In genomic region chr4:107900067-107900466, GRCh38 we compare ENCODE assay signal across 15 cellular contexts.
"Had no signal": no experiment of that assay in that cellular context is flagged by ENCODE, and none has a peak within 500 bp of the region (broad histone marks: within the 10 kb centered on the region; RNA-seq: fewer than 3 reads in every experiment).

No MANE protein-coding gene starts in this region.

- H3K4me3 ChIP-seq: adrenal gland, left ventricle myocardium inferior, testis had no signal

- H3K9me3 ChIP-seq: adrenal gland, left ventricle myocardium inferior, testis had no signal

- ATAC-seq: activated CD4-positive, alpha-beta T cell treated with anti-CD3 and anti-CD28 coated beads for 36 hours; activated T-cell treated with anti-CD3 and anti-CD28 coated beads, Interleukin-2, amount 50 U/mL, for 4 hours; right cardiac atrium; T-helper 17 cell had no signal

- H3K27ac ChIP-seq: adrenal gland, testis, WERI-Rb-1 had no signal

- H3K36me3 ChIP-seq: adrenal gland, left ventricle myocardium inferior, WERI-Rb-1 had no signal

- H3K4me1 ChIP-seq: adrenal gland, testis had no signal

- DNase-seq: activated CD4-positive, alpha-beta memory T cell treated with anti-CD3 and anti-CD28 coated beads for 36 hours; activated CD4-positive, alpha-beta T cell treated with anti-CD3 and anti-CD28 coated beads for 36 hours; activated effector memory CD4-positive, alpha-beta T cell treated with anti-CD3 and anti-CD28 coated beads, Interleukin-2, amount 50 U/mL, for 16 hours; activated T-cell treated with anti-CD3 and anti-CD28 coated beads, Interleukin-2, amount 50 U/mL, for 4 hours; adrenal gland; foreskin fibroblast; islet precursor cell; left ventricle myocardium inferior; right cardiac atrium; T-helper 17 cell; testis; WERI-Rb-1 had no signal

- FAIRE-seq: colon, small intestine, urothelium cell line had no signal

- H3K27me3 ChIP-seq: adrenal gland, testis had no signal
